ENCODE assay signal across 34 cellular contexts in the genomic region with DNA sequence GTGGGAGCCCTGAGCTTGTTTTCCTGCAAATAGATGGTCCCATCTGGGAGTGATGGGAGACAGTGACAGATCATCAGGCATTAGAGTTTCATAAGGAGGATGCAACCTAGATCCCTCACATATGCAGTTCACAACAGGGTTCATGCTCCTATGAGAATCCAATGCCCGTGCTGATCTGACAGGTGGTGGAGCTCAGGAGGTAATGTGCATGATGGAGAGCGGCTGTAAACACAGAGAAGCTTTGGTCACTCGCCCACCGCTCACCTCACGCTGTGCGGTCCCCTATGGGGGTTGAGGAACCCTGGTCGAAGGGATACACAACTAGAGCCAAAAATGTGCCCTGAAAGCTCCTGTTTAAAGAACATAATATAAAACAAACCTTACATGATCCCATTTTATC.
"Had no signal": no experiment of that assay in that cellular context is flagged by ENCODE, and none has a peak within 500 bp of the region (broad histone marks: within the 10 kb centered on the region; RNA-seq: fewer than 3 reads in every experiment).

No MANE protein-coding gene starts in this region.

- DNase-seq: Karpas-422, Kasumi-1, MG63, MM.1S, MV-4-11, NCI-H1048, NCI-H1092, NCI-H1092 treated with DMSO at 0.1 percent for 48 hours, NCI-H1105, NCI-H1105 treated with DMSO at 0.1 percent for 48 hours, NCI-H1417, NCI-H1417 treated with DMSO at 0.1 percent for 48 hours, NCI-H1436, NCI-H146, NCI-H1694, NCI-H1694 treated with DMSO at 0.1 percent for 48 hours, NCI-H187, NCI-H187 treated with DMSO at 0.1 percent for 48 hours, NCI-H1930, NCI-H2029, NCI-H2029 treated with DMSO at 0.1 percent for 48 hours, NCI-H2081, NCI-H2081 treated with DMSO at 0.1 percent for 48 hours, NCI-H2107, NCI-H2171, NCI-H2171 treated with DMSO at 0.1 percent for 48 hours, NCI-H2227 treated with DMSO at 0.1 percent for 48 hours, NCI-H226, NCI-H345, NCI-H446, NCI-H446 treated with DMSO at 0.1 percent for 48 hours, NCI-H510A, NCI-H510A treated with DMSO at 0.1 percent for 48 hours, NCI-H524 had no signal

- H3K27me3 ChIP-seq: MG63 had no signal

- H3K4me3 ChIP-seq: MG63 had no signal

- H3K9me3 ChIP-seq: MG63 had no signal

- H3K36me3 ChIP-seq: MG63 had no signal
